In the genomic region with DNA sequence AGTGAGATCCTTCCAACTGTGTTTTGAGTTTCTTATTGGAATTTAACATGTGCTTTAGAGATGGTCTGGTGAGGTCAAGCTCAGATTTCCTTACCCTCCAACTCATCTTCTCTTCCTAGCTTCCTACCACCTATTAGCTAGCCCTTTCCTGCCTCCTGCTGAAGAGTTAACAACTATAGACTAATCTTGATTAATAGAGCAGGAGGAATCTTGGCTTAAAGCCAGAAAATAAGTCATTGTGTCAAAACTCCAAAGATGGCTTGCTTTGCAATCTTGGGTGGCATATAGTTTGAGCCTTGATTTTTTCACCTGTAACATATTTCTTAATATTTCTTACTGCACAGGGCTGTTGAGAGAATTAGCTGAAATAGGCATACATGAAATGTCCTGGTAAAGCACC, we compare ENCODE assay signal across 2 cellular contexts.
TF ChIP-seq lines count a peak whose summit lies in the region.

No MANE protein-coding gene starts in this region.

TF ChIP-seq in Ishikawa, 13 proteins besides CTCF, POLR2A, EP300 and RAD21 (continued from another document):
- TF ChIP-seq, protein P1, sequence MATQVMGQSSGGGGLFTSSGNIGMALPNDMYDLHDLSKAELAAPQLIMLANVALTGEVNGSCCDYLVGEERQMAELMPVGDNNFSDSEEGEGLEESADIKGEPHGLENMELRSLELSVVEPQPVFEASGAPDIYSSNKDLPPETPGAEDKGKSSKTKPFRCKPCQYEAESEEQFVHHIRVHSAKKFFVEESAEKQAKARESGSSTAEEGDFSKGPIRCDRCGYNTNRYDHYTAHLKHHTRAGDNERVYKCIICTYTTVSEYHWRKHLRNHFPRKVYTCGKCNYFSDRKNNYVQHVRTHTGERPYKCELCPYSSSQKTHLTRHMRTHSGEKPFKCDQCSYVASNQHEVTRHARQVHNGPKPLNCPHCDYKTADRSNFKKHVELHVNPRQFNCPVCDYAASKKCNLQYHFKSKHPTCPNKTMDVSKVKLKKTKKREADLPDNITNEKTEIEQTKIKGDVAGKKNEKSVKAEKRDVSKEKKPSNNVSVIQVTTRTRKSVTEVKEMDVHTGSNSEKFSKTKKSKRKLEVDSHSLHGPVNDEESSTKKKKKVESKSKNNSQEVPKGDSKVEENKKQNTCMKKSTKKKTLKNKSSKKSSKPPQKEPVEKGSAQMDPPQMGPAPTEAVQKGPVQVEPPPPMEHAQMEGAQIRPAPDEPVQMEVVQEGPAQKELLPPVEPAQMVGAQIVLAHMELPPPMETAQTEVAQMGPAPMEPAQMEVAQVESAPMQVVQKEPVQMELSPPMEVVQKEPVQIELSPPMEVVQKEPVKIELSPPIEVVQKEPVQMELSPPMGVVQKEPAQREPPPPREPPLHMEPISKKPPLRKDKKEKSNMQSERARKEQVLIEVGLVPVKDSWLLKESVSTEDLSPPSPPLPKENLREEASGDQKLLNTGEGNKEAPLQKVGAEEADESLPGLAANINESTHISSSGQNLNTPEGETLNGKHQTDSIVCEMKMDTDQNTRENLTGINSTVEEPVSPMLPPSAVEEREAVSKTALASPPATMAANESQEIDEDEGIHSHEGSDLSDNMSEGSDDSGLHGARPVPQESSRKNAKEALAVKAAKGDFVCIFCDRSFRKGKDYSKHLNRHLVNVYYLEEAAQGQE (IDR thresholded peaks at IDR 0.05; ENCODE audit: low read depth), result no peak
- no peak for TF ChIP-seq EGR1 (IDR thresholded peaks at IDR 0.05)
- TF ChIP-seq TAF1 (IDR thresholded peaks at IDR 0.05; ENCODE audit: low read depth), result no peak
TF ChIP-seq in Ishikawa: peak in this region for 3.

TF ChIP-seq in K562, 482 proteins besides CTCF, POLR2A, EP300 and RAD21 (continued from another document):
- TF ChIP-seq, protein P2, sequence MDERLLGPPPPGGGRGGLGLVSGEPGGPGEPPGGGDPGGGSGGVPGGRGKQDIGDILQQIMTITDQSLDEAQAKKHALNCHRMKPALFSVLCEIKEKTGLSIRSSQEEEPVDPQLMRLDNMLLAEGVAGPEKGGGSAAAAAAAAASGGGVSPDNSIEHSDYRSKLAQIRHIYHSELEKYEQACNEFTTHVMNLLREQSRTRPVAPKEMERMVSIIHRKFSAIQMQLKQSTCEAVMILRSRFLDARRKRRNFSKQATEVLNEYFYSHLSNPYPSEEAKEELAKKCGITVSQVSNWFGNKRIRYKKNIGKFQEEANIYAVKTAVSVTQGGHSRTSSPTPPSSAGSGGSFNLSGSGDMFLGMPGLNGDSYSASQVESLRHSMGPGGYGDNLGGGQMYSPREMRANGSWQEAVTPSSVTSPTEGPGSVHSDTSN (CRISPR knock-in tag; IDR thresholded peaks at IDR 0.05; ENCODE audit: low read depth), result no peak
- TF ChIP-seq, protein P2 (tag; conservative IDR thresholded peaks at IDR 0.05; ENCODE audit: low read depth), result peak; percentile 65; the same call in 1 of the 2 replicates
- no peak for TF ChIP-seq POLR2H (tag; IDR thresholded peaks at IDR 0.05; ENCODE audit: low read depth)
